In genomic region chrX:1248381-1249061, GRCh38 we compare ENCODE assay signal across 8 cellular contexts. TPM values are rescaled to one million over a fixed set of nuclear protein-coding genes. Genes with fewer than 3 reads are reported as not detected.
A peak's percentile ranks its signal among the peaks of the same experiment; 100 is the strongest.
DNase-seq lines count a peak whose midpoint lies in the region; ATAC-seq and TF ChIP-seq lines count a peak whose summit lies in the region.

No MANE protein-coding gene starts in this region.

- H4K20me1 ChIP-seq in osteoblast (ENCODE audit: insufficient read depth, low read length): no peaks in the 10 kb centered on the region

- DNase-seq in EL (peak; percentile 38), colonic mucosa (no peak), osteoblast (ENCODE audit: insufficient read length, low spot score, missing footprints) (peak; percentile 75), left lobe of liver (ENCODE audit: low spot score) (no peak), activated gamma-delta T cell treated with Interleukin-2 at 50 U/mL for 16 hours (no peak), AG08395 (ENCODE audit: low spot score) (no peak)

- H3K9ac ChIP-seq in HUES64 (ENCODE audit: low read depth, low read length) (peak overlapping the region; percentile 83), colonic mucosa (ENCODE audit: low read depth in 2 of 2, low read length in 2 of 2) (no peak overlapping the region)

- no peak for ATAC-seq in left lobe of liver
- ATAC-seq in HG03442 (IDR thresholded peaks at IDR 0.05; ENCODE audit: unreplicated experiment): no peak

- intact Hi-C loops in colonic mucosa (cut with DNase I): no loop called here

- H3K4me1 ChIP-seq in HUES64 (ENCODE audit: insufficient read depth, low read length): peaks cover 11% of the 10 kb centered on the region
- H3K4me1 ChIP-seq in colonic mucosa: no peaks in the 10 kb centered on the region
- no peaks in the 10 kb centered on the region for H3K4me1 ChIP-seq in osteoblast (ENCODE audit: insufficient read depth, low read length)

- H3K4me2 ChIP-seq in osteoblast (ENCODE audit: insufficient read depth, low read length): peak overlapping the region; percentile 51

- H3K27ac ChIP-seq in HUES64 (ENCODE audit: low read depth, low read length) (peak overlapping the region; percentile 100), colonic mucosa (peak overlapping the region; percentile 44), osteoblast (ENCODE audit: low read depth, low read length) (no peak overlapping the region)

- H3K9me3 ChIP-seq in HUES64 (ENCODE audit: insufficient read depth, low read depth, low read length): peaks cover 9% of the 10 kb centered on the region
- H3K9me3 ChIP-seq in colonic mucosa: no peaks in the 10 kb centered on the region
- H3K9me3 ChIP-seq in osteoblast (ENCODE audit: low read depth, low read length): no peaks in the 10 kb centered on the region

- H3K27me3 ChIP-seq in HUES64 (ENCODE audit: insufficient read depth, low read length) (no peaks in the 10 kb centered on the region), colonic mucosa (peaks cover 2% of the 10 kb centered on the region), osteoblast (ENCODE audit: insufficient read depth, low read length) (no peaks in the 10 kb centered on the region)

- H3K36me3 ChIP-seq in HUES64 (ENCODE audit: insufficient read depth, low read length) (peaks cover 5% of the 10 kb centered on the region; the same call in 1 of the 2 replicates), colonic mucosa (no peaks in the 10 kb centered on the region), osteoblast (ENCODE audit: insufficient read depth, low read length) (no peaks in the 10 kb centered on the region)

- H2AFZ ChIP-seq in osteoblast (ENCODE audit: low read length): no peak overlapping the region

- H3K4me3 ChIP-seq in HUES64 (ENCODE audit: low read length): peak overlapping the region; percentile 52
- no peak overlapping the region for H3K4me3 ChIP-seq in colonic mucosa
- H3K4me3 ChIP-seq in osteoblast (ENCODE audit: insufficient read depth, low read length): no peak overlapping the region

- H3K79me2 ChIP-seq in osteoblast (ENCODE audit: insufficient read depth, low read length): no peaks in the 10 kb centered on the region

- WGBS in HUES64: under 1% methylated on average over 34 of the region's 34 CpGs

- no peak for TF ChIP-seq CTCF in colonic mucosa (IDR thresholded peaks at IDR 0.05)
- no peak for TF ChIP-seq CTCF in osteoblast (IDR thresholded peaks at IDR 0.05; ENCODE audit: extremely low read depth, low read depth, low read length)

RNA-seq across cellular contexts. Expression of gene CSF2RA, which starts 20.1 kb away (rescaled TPM):
- polyA plus RNA-seq in HUES64 (2013, experiment 1 of 2): 1.7 TPM
- polyA plus RNA-seq in HUES64 (2013, experiment 2 of 2): 2.5 TPM
- total RNA-seq in colonic mucosa: 1 to 10 TPM; 1.5 to 4.4 TPM
- 0.29 and 0.36 TPM in 2 replicates for total RNA-seq in osteoblast
- total RNA-seq in left lobe of liver: 1.4 TPM

RNA-seq across cellular contexts. Expression of gene CRLF2, which starts 36.1 kb away (rescaled TPM):
- not detected for polyA plus RNA-seq in HUES64 (2013, experiment 1 of 2)
- polyA plus RNA-seq in HUES64 (2013, experiment 2 of 2): not detected
- total RNA-seq in colonic mucosa (under 1 TPM in 1 of 2 donors, not detected in 1; 0.32 TPM), osteoblast (0.29 and 1.1 TPM in 2 replicates), left lobe of liver (not detected)

Comparison
In these comparisons a context has a peak if more than half of its experiments do, and no peak if none do; other contexts are left out.
1. DNase-seq: peak in EL (single experiment) and osteoblast (single experiment); none in colonic mucosa (single experiment), left lobe of liver (single experiment), activated gamma-delta T cell treated with Interleukin-2 at 50 U/mL for 16 hours (single experiment) and AG08395 (single experiment).